ENCODE assay signal across 8 cellular contexts in genomic region chr4:11954093-11954492, GRCh38.
DNase-seq lines count a peak whose midpoint lies in the region; ATAC-seq and TF ChIP-seq lines count a peak whose summit lies in the region.

No MANE protein-coding gene starts in this region.

- no peak overlapping the region for H3K27ac Mint-ChIP-seq in activated naive CD4-positive, alpha-beta T cell treated with anti-CD3 and anti-CD28 coated beads, Interleukin-2, amount 10 ng/mL, durations not matched to agents 7 days and 5 days

- CTCF ChIA-PET in activated naive CD4-positive, alpha-beta T cell treated with anti-CD3 and anti-CD28 coated beads, Interleukin-2, amount 10 ng/mL, durations not matched to agents 7 days and 5 days (lab: Charles Lee), result no interaction called here

- no peaks in the 10 kb centered on the region for H3K4me1 Mint-ChIP-seq in activated naive CD4-positive, alpha-beta T cell treated with anti-CD3 and anti-CD28 coated beads, Interleukin-2, amount 10 ng/mL, durations not matched to agents 7 days and 5 days

- H3K36me3 Mint-ChIP-seq in activated naive CD4-positive, alpha-beta T cell treated with anti-CD3 and anti-CD28 coated beads, Interleukin-2, amount 10 ng/mL, durations not matched to agents 7 days and 5 days, result no peaks in the 10 kb centered on the region

- ATAC-seq in GM21423 (IDR thresholded peaks at IDR 0.05; ENCODE audit: unreplicated experiment) (no peak), omental fat pad (ENCODE audit: low FRiP score) (no peak), HG02870 (IDR thresholded peaks at IDR 0.05; ENCODE audit: unreplicated experiment) (no peak)

- H3K4me1 ChIP-seq in adipocyte (ENCODE audit: control insufficient read depth, insufficient read depth, low read length), result no peaks in the 10 kb centered on the region

- H3K9ac ChIP-seq in adipocyte (ENCODE audit: low read length), result no peak overlapping the region

- H3K27me3 ChIP-seq in adipocyte (replicated peaks; ENCODE audit: control insufficient read depth, insufficient read depth, low read length), result no peaks in the 10 kb centered on the region

- no peaks in the 10 kb centered on the region for H3K36me3 ChIP-seq in adipocyte (ENCODE audit: control insufficient read depth, insufficient read depth, low read length, severe bottlenecking)

- no peaks in the 10 kb centered on the region for H3K27me3 Mint-ChIP-seq in activated naive CD4-positive, alpha-beta T cell treated with anti-CD3 and anti-CD28 coated beads, Interleukin-2, amount 10 ng/mL, durations not matched to agents 7 days and 5 days

- DNase-seq in COLO829 (ENCODE audit: low spot score), result peak; percentile 52
- peak; percentile 13 for DNase-seq in HT1080 (ENCODE audit: low read depth)
- peak; percentile 24 for DNase-seq in adipocyte (ENCODE audit: low read depth)
- peak; percentile 16 for DNase-seq in left kidney (ENCODE audit: low read depth, low spot score)
- no peak for DNase-seq in activated naive CD4-positive, alpha-beta T cell treated with anti-CD3 and anti-CD28 coated beads, Interleukin-2, amount 10 ng/mL, durations not matched to agents 7 days and 5 days
- DNase-seq in omental fat pad (ENCODE audit: low spot score), result no peak

- no peak overlapping the region for H3K4me3 ChIP-seq in adipocyte (ENCODE audit: low read length)

- no peak for TF ChIP-seq CTCF in omental fat pad (IDR thresholded peaks at IDR 0.05)

- no peaks in the 10 kb centered on the region for H3K9me3 ChIP-seq in adipocyte (ENCODE audit: control insufficient read depth, low read length)

- no peaks in the 10 kb centered on the region for H3K9me3 Mint-ChIP-seq in activated naive CD4-positive, alpha-beta T cell treated with anti-CD3 and anti-CD28 coated beads, Interleukin-2, amount 10 ng/mL, durations not matched to agents 7 days and 5 days

- no peak overlapping the region for H3K4me3 Mint-ChIP-seq in activated naive CD4-positive, alpha-beta T cell treated with anti-CD3 and anti-CD28 coated beads, Interleukin-2, amount 10 ng/mL, durations not matched to agents 7 days and 5 days

Comparison
In these comparisons a context has a peak if more than half of its experiments do, and no peak if none do; other contexts are left out.
1. DNase-seq: peak in COLO829 (single experiment), HT1080 (single experiment), adipocyte (single experiment) and left kidney (single experiment); none in activated naive CD4-positive, alpha-beta T cell treated with anti-CD3 and anti-CD28 coated beads, Interleukin-2, amount 10 ng/mL, durations not matched to agents 7 days and 5 days (single experiment) and omental fat pad (single experiment).